Comparison of ENCODE assay signal across 26 cellular contexts in genomic region chr22:49600891-49601431, GRCh38.
DNase-seq lines count a peak whose midpoint lies in the region; ATAC-seq and TF ChIP-seq lines count a peak whose summit lies in the region.
"Had no signal": no experiment of that assay in that cellular context is flagged by ENCODE, and none has a peak within 500 bp of the region (broad histone marks: within the 10 kb centered on the region; RNA-seq: fewer than 3 reads in every experiment).

No MANE protein-coding gene starts in this region.

- H3K4me2 ChIP-seq in H9 (ENCODE audit: insufficient read depth, insufficient read length, low read length): no peak overlapping the region
- H3K4me2 ChIP-seq: GM23338 had no signal

- H3K27me3 Mint-ChIP-seq in activated T-cell treated with anti-CD3 and anti-CD28 coated beads, Interleukin-2, amount 50 U/mL, for 24 hours: no peaks in the 10 kb centered on the region
- peaks cover 5% of the 10 kb centered on the region for H3K27me3 Mint-ChIP-seq in H9 (ENCODE audit: low read depth)
- H3K27me3 Mint-ChIP-seq in activated CD8-positive, alpha-beta T cell treated with anti-CD3 and anti-CD28 coated beads, Interleukin-2, amount 10 ng/mL, durations not matched to agents 7 days and 5 days (ENCODE audit: low read depth): no peaks in the 10 kb centered on the region
- H3K27me3 Mint-ChIP-seq: CD4-positive, CD25-positive, alpha-beta regulatory T cell had no signal

- no peaks in the 10 kb centered on the region for H3K79me1 ChIP-seq in H9 (ENCODE audit: insufficient read depth, low read depth, low read length, poor library complexity, severe bottlenecking)

- H3K4me3 Mint-ChIP-seq in activated T-cell treated with anti-CD3 and anti-CD28 coated beads, Interleukin-2, amount 50 U/mL, for 24 hours: no peak overlapping the region
- no peak overlapping the region for H3K4me3 Mint-ChIP-seq in H9
- H3K4me3 Mint-ChIP-seq in activated CD8-positive, alpha-beta T cell treated with anti-CD3 and anti-CD28 coated beads, Interleukin-2, amount 10 ng/mL, durations not matched to agents 7 days and 5 days: no peak overlapping the region
- H3K4me3 Mint-ChIP-seq: brain; GM23338; HFFc6; neural crest cell; T-helper 1 cell treated with Interleukin-12 subunit alpha and Interleukin-12 subunit beta and Interleukin-4 antibody, amounts not matched to agents 30 μg/mL and 1 μg/mL, for 36 hours had no signal

- no peak overlapping the region for H3K56ac ChIP-seq in H9 (ENCODE audit: insufficient read length, low read depth, low read length)

- CTCF ChIA-PET in activated CD8-positive, alpha-beta T cell treated with anti-CD3 and anti-CD28 coated beads, Interleukin-2, amount 10 ng/mL, durations not matched to agents 7 days and 5 days (lab: Charles Lee): no interaction called here

- H2BK20ac ChIP-seq in H9 (ENCODE audit: low read depth, low read length, poor library complexity, severe bottlenecking): no peak overlapping the region

- no peak overlapping the region for H3K23ac ChIP-seq in H9 (ENCODE audit: insufficient read length, low read depth, low read length)

- H3K4me1 Mint-ChIP-seq in activated T-cell treated with anti-CD3 and anti-CD28 coated beads, Interleukin-2, amount 50 U/mL, for 24 hours (ENCODE audit: low read depth): peaks cover 26% of the 10 kb centered on the region
- H3K4me1 Mint-ChIP-seq in H9: no peaks in the 10 kb centered on the region
- peaks cover 15% of the 10 kb centered on the region for H3K4me1 Mint-ChIP-seq in activated CD8-positive, alpha-beta T cell treated with anti-CD3 and anti-CD28 coated beads, Interleukin-2, amount 10 ng/mL, durations not matched to agents 7 days and 5 days (ENCODE audit: low read depth)
- H3K4me1 Mint-ChIP-seq: brain, GM23338, neural crest cell had no signal

- H3K4ac ChIP-seq in H9 (ENCODE audit: low read depth, low read length): no peak overlapping the region

- no peak overlapping the region for H2BK5ac ChIP-seq in H9 (ENCODE audit: insufficient read length, low read length)

- no peak overlapping the region for H4K91ac ChIP-seq in H9 (ENCODE audit: insufficient read length, low read depth, low read length)

- H4K8ac ChIP-seq in H9 (replicated peaks; ENCODE audit: insufficient read length, low read depth, low read length): no peak overlapping the region

- peak overlapping the region; percentile 58; the same call in 1 of the 2 replicates for H3K14ac ChIP-seq in H9 (ENCODE audit: insufficient read depth, low read length)

- H3K27me3 ChIP-seq in H9 (ENCODE audit: insufficient read depth, low read length): no peaks in the 10 kb centered on the region
- H3K27me3 ChIP-seq: esophagus squamous epithelium, foreskin keratinocyte, transverse colon had no signal

- H3K4me1 ChIP-seq in H9 (ENCODE audit: insufficient read depth, low read length): no peaks in the 10 kb centered on the region
- H3K4me1 ChIP-seq: esophagus squamous epithelium, foreskin keratinocyte, transverse colon had no signal

- no peak overlapping the region for H3K9ac ChIP-seq in H9 (ENCODE audit: extremely low read depth, insufficient read length, low read length)

- H3K27ac ChIP-seq in H9 (ENCODE audit: insufficient read length, low read depth, low read length): no peak overlapping the region
- H3K27ac ChIP-seq: esophagus squamous epithelium, foreskin keratinocyte, SK-N-MC, transverse colon had no signal

- no peak overlapping the region for H2AFZ ChIP-seq in H9 (ENCODE audit: low read length)
- H2AFZ ChIP-seq: GM23338 had no signal

- no CpG with 5 or more reads among the region's 13 CpGs for whole genome bisulfite sequencing in H9 (ENCODE audit: extremely low coverage, insufficient read length, low lambda C conversion rate)

- H4K5ac ChIP-seq in H9 (ENCODE audit: insufficient read length, low read depth, low read length): no peak overlapping the region

- no peak overlapping the region for H2BK12ac ChIP-seq in H9 (ENCODE audit: insufficient read length, low read depth, low read length)

- no peak for TF ChIP-seq CTCF in H9 (conservative IDR thresholded peaks at IDR 0.05)
- TF ChIP-seq CTCF in omental fat pad (IDR thresholded peaks at IDR 0.05): no peak

- H3K79me2 ChIP-seq in H9 (ENCODE audit: insufficient read depth, low read length): no peaks in the 10 kb centered on the region

- no peak overlapping the region for H2BK15ac ChIP-seq in H9 (ENCODE audit: low read depth, low read length)

- peak; percentile 39 for DNase-seq in activated T-cell treated with anti-CD3 and anti-CD28 coated beads, Interleukin-2, amount 50 U/mL, for 24 hours
- no peak for DNase-seq in activated T-cell treated with anti-CD3 and anti-CD28 coated beads for 4 hours
- DNase-seq in H9: no peak
- peak; percentile 54 for DNase-seq in activated CD8-positive, alpha-beta T cell treated with anti-CD3 and anti-CD28 coated beads, Interleukin-2, amount 10 ng/mL, durations not matched to agents 7 days and 5 days
- DNase-seq in omental fat pad (ENCODE audit: low spot score): no peak
- no peak for DNase-seq in NCI-H2171 (lab: John Stamatoyannopoulos, UW)
- DNase-seq in iPS-NIHi11 (ENCODE audit: low spot score): no peak
- no peak for DNase-seq in NCI-H526 (lab: John Stamatoyannopoulos, UW)
- DNase-seq: activated naive CD4-positive, alpha-beta T cell; AML-193; amniotic stem cell; esophagus squamous epithelium; foreskin keratinocyte; HFFc6; NCI-H146; NCI-H2107; NCI-H774; stimulated activated CD8-positive, alpha-beta memory T cell treated with anti-CD3 and anti-CD28 coated beads, Interleukin-4, amount 100 ng/mL, for 48 hours; transverse colon had no signal

- POLR2A ChIA-PET in activated CD8-positive, alpha-beta T cell treated with anti-CD3 and anti-CD28 coated beads, Interleukin-2, amount 10 ng/mL, durations not matched to agents 7 days and 5 days (lab: Charles Lee): no interaction called here

- no peaks in the 10 kb centered on the region for H3K23me2 ChIP-seq in H9 (ENCODE audit: insufficient read length, low read depth, low read length, poor library complexity, severe bottlenecking)

- H3K9me3 ChIP-seq in H9 (ENCODE audit: control insufficient read depth, low read depth, low read length): no peaks in the 10 kb centered on the region
- H3K9me3 ChIP-seq: transverse colon had no signal

- H2BK120ac ChIP-seq in H9 (ENCODE audit: low read depth, low read length, poor library complexity, severe bottlenecking): no peak overlapping the region

- H3T11ph ChIP-seq in H9 (ENCODE audit: low read length): no peak overlapping the region

- no peak overlapping the region for H2AK5ac ChIP-seq in H9 (ENCODE audit: insufficient read length, low read length)

- H3K27ac Mint-ChIP-seq in activated T-cell treated with anti-CD3 and anti-CD28 coated beads, Interleukin-2, amount 50 U/mL, for 24 hours: no peak overlapping the region
- H3K27ac Mint-ChIP-seq in H9: no peak overlapping the region; a peak in 1 of 7 replicates
- peak overlapping the region; percentile 82 for H3K27ac Mint-ChIP-seq in activated CD8-positive, alpha-beta T cell treated with anti-CD3 and anti-CD28 coated beads, Interleukin-2, amount 10 ng/mL, durations not matched to agents 7 days and 5 days
- H3K27ac Mint-ChIP-seq: brain; CD4-positive, CD25-positive, alpha-beta regulatory T cell; GM23338; HFFc6; T-helper 1 cell treated with Interleukin-12 subunit alpha and Interleukin-12 subunit beta and Interleukin-4 antibody, amounts not matched to agents 30 μg/mL and 1 μg/mL, for 36 hours had no signal

- ATAC-seq in activated CD8-positive, alpha-beta T cell treated with anti-CD3 and anti-CD28 coated beads, Interleukin-2, amount 10 ng/mL, durations not matched to agents 7 days and 5 days: peak; percentile 90
- peak; percentile 24 for ATAC-seq in omental fat pad (ENCODE audit: low FRiP score)
- ATAC-seq: activated CD4-positive, CD25-positive, alpha-beta regulatory T cell treated with anti-CD3 and anti-CD28 coated beads, Interleukin-2, amount 50 U/mL, for 24 hours; foreskin keratinocyte had no signal

- no peaks in the 10 kb centered on the region for H4K20me1 ChIP-seq in H9 (ENCODE audit: control insufficient read depth, insufficient read depth, insufficient read length)

- H3K18ac ChIP-seq in H9 (ENCODE audit: insufficient read length, low read depth, low read length): no peak overlapping the region

- peaks cover 43% of the 10 kb centered on the region for H3K36me3 Mint-ChIP-seq in activated T-cell treated with anti-CD3 and anti-CD28 coated beads, Interleukin-2, amount 50 U/mL, for 24 hours (ENCODE audit: low read depth)
- peaks cover 1 to 11% (median 10%) of the 10 kb centered on the region in 3 experiments; a peak in 6 of 7 replicates for H3K36me3 Mint-ChIP-seq in H9 (ENCODE audit: insufficient read depth in 1 of 3, low read depth in 3 of 3)
- H3K36me3 Mint-ChIP-seq in activated CD8-positive, alpha-beta T cell treated with anti-CD3 and anti-CD28 coated beads, Interleukin-2, amount 10 ng/mL, durations not matched to agents 7 days and 5 days (ENCODE audit: low read depth): peaks cover 10% of the 10 kb centered on the region
- H3K36me3 Mint-ChIP-seq: brain had no signal

- H3K9me3 Mint-ChIP-seq in activated T-cell treated with anti-CD3 and anti-CD28 coated beads, Interleukin-2, amount 50 U/mL, for 24 hours: peaks cover 12% of the 10 kb centered on the region
- H3K9me3 Mint-ChIP-seq in H9: peaks cover 19 to 22% of the 10 kb centered on the region in 2 experiments
- peaks cover 11% of the 10 kb centered on the region for H3K9me3 Mint-ChIP-seq in activated CD8-positive, alpha-beta T cell treated with anti-CD3 and anti-CD28 coated beads, Interleukin-2, amount 10 ng/mL, durations not matched to agents 7 days and 5 days (ENCODE audit: insufficient read depth)

Comparison
In these comparisons a context has a peak if more than half of its experiments do, and no peak if none do; other contexts are left out.
1. DNase-seq: peak in activated T-cell treated with anti-CD3 and anti-CD28 coated beads, Interleukin-2, amount 50 U/mL, for 24 hours (single experiment) and activated CD8-positive, alpha-beta T cell treated with anti-CD3 and anti-CD28 coated beads, Interleukin-2, amount 10 ng/mL, durations not matched to agents 7 days and 5 days (single experiment); none in activated T-cell treated with anti-CD3 and anti-CD28 coated beads for 4 hours (single experiment), H9 (single experiment), omental fat pad (single experiment), NCI-H2171 (single experiment), iPS-NIHi11 (single experiment) and NCI-H526 (0 of 2).